ENCODE assay signal across 8 cellular contexts in the genomic region with DNA sequence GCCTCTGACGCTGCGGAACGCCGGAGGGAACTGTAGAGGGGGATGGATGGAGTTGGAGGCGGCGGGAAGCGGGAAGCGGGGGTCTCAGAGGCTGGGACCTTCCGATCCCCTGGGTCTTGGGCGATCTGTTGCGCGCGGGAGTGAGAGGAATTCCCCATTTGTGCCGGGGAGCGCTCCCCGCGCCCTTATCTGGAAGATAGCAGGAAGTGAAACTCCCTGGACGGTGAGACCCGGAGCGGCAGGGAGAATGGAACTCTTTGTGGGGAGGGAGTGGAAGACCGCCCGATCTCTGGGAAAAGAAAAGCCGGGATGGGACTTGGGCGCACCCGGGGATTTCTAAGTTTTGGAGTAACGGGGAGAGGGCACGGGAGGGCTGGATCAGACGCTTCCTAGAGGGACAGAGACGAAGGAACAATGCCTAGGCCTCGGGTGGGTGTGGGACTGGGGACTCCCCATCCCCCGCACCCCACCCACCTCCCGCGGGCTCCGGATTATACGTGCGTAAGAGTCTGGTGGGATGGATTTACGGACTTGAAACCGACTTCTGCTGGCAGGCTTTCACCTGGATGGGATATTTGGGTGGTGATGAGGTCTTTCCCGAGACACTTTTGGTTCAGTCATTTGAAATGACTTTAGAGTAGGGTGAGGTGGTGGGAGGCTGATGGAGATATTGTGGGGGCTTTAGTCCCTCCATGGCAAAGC. TPM values are rescaled to one million over a fixed set of nuclear protein-coding genes. Genes with fewer than 3 reads are reported as not detected.
A peak's percentile ranks its signal among the peaks of the same experiment; 100 is the strongest.
DNase-seq lines count a peak whose midpoint lies in the region; ATAC-seq and TF ChIP-seq lines count a peak whose summit lies in the region.

No MANE protein-coding gene starts in this region.

- ATAC-seq in PC-3, result no peak
- no peak for ATAC-seq in gastrocnemius medialis
- no peak for ATAC-seq in GM19397 (IDR thresholded peaks at IDR 0.05; ENCODE audit: unreplicated experiment)
- ATAC-seq in HG03025 (IDR thresholded peaks at IDR 0.05; ENCODE audit: low FRiP score, unreplicated experiment), result no peak

- H3K36me3 ChIP-seq in PC-3 (ENCODE audit: low read depth, low read length), result no peaks in the 10 kb centered on the region; the same call in 1 of the 2 replicates
- H3K36me3 ChIP-seq in gastrocnemius medialis, result no peaks in the 10 kb centered on the region

- no peaks in the 10 kb centered on the region for H3K27me3 ChIP-seq in PC-3 (ENCODE audit: low read length)
- peaks cover 37 to 53% (median 43%) of the 10 kb centered on the region in 3 donors for H3K27me3 ChIP-seq in gastrocnemius medialis

- H3K9me3 ChIP-seq in PC-3 (ENCODE audit: low read length) (no peaks in the 10 kb centered on the region), gastrocnemius medialis (no peaks in the 10 kb centered on the region)

- intact Hi-C loops in PC-3 (cut with micrococcal nuclease), result loop anchor here (10.0 kb wide), 1 partner anchor 104 kb away; a partner anchor contains a TSS
- intact Hi-C loops in gastrocnemius medialis (cut with DNase I; ENCODE audit: low total_unique reads), result no loop called here

- DNase-seq in NCI-H526 (lab: John Stamatoyannopoulos, UW) (peak; percentile 54 to 82), NCI-H526 treated with DMSO at 0.1 percent for 48 hours (lab: John Stamatoyannopoulos, UW) (no peak), PC-3 (no peak), germinal center (ENCODE audit: low spot score) (peak; percentile 58), gastrocnemius medialis (no peak)
- DNase-seq in stimulated activated CD4-positive, alpha-beta T cell treated with anti-CD3 and anti-CD28 coated beads, Interleukin-15, amount 100 ng/mL, for 24 hours, result no peak

- peaks cover 14% of the 10 kb centered on the region for H3K4me1 ChIP-seq in PC-3 (ENCODE audit: insufficient read depth, low read length)
- H3K4me1 ChIP-seq in gastrocnemius medialis, result no peaks in the 10 kb centered on the region

- no peak for TF ChIP-seq POLR2A in gastrocnemius medialis (IDR thresholded peaks at IDR 0.05)

- H3K9ac ChIP-seq in PC-3 (ENCODE audit: low read length), result peak overlapping the region; percentile 82

- peaks cover 28% of the 10 kb centered on the region for H3K79me2 ChIP-seq in PC-3 (ENCODE audit: low read length)

- H3K4me3 ChIP-seq in PC-3 (ENCODE audit: low read length) (peak overlapping the region; percentile 92), gastrocnemius medialis (peak overlapping the region; percentile 39 to 57 (median 50))

- peak overlapping the region; percentile 86; the same call in 1 of the 2 replicates for H2AFZ ChIP-seq in PC-3 (ENCODE audit: low read length)

- CTCF ChIA-PET in PC-3 (lab: Charles Lee), result no interaction called here

- no peaks in the 10 kb centered on the region for H3F3A ChIP-seq in PC-3 (ENCODE audit: low read length, unreplicated experiment)

- no peaks in the 10 kb centered on the region; the same call in 1 of the 2 replicates for H4K20me1 ChIP-seq in PC-3 (ENCODE audit: low read length)

- in situ Hi-C loops in gastrocnemius medialis (cut with MboI; ENCODE audit: low sequenced_read_pairs in 4 of 4), result no loop called here

- TF ChIP-seq CTCF in PC-3 (conservative IDR thresholded peaks at IDR 0.05; ENCODE audit: low read depth, low read length), result no peak
- TF ChIP-seq CTCF in gastrocnemius medialis (IDR thresholded peaks at IDR 0.05 in 4 of 5, conservative IDR thresholded peaks at IDR 0.05 in 1 of 5), result no peak

- H3K27ac ChIP-seq in PC-3 (ENCODE audit: low read length), result peak overlapping the region; percentile 90
- H3K27ac ChIP-seq in gastrocnemius medialis, result peak overlapping the region; percentile 24 to 76 (median 72)

- BruUV-seq in PC-3 (replicated peaks; lab: Mats Ljungman, UMichigan), result TSS peak; percentile 52

- H3K9me2 ChIP-seq in PC-3 (replicated peaks; ENCODE audit: low read length), result no peaks in the 10 kb centered on the region

- POLR2A ChIA-PET in PC-3 (lab: Charles Lee; ENCODE audit: unreplicated experiment), result no interaction called here

- peak overlapping the region; percentile 86 for H3K4me2 ChIP-seq in PC-3 (ENCODE audit: low read length)

RNA-seq across cellular contexts. Expression of a gene that starts 0.5 kb away (rescaled TPM):
- total RNA-seq in PC-3 (2014; rRNA removed), result 80.3 and 91.0 TPM in 2 replicates
- 10 to 100 TPM in 1 of 4 donors, 1 to 10 TPM in 3; 2.5 to 11.4 (median 5.2) TPM for total RNA-seq in gastrocnemius medialis

RNA-seq across cellular contexts. Expression of a gene that starts 19.5 kb away (rescaled TPM):
- total RNA-seq in PC-3 (2014; rRNA removed) (102 and 103 TPM in 2 replicates), gastrocnemius medialis (100 to 1,000 TPM; 118 to 169 (median 143) TPM)

RNA-seq across cellular contexts. Expression of a gene that starts 20.8 kb away (rescaled TPM):
- total RNA-seq in PC-3 (2014; rRNA removed) (not detected in 2 replicates), gastrocnemius medialis (not detected)

RNA-seq across cellular contexts. Expression of a gene that starts 33.0 kb away (rescaled TPM):
- total RNA-seq in PC-3 (2014; rRNA removed), result not detected in 2 replicates
- not detected for total RNA-seq in gastrocnemius medialis

RNA-seq across cellular contexts. Expression of a gene that starts 42.7 kb away (rescaled TPM):
- total RNA-seq in PC-3 (2014; rRNA removed) (not detected in 2 replicates), gastrocnemius medialis (1 to 10 TPM in 1 of 4 donors, under 1 TPM in 1, not detected in 2; 0.24 to 1.5 TPM)

Comparison
In these comparisons a context has a peak if more than half of its experiments do, and no peak if none do; other contexts are left out.
1. DNase-seq: peak in NCI-H526 (2 of 2) and germinal center (single experiment); none in NCI-H526 treated with DMSO at 0.1 percent for 48 hours (single experiment), PC-3 (single experiment), gastrocnemius medialis (0 of 2) and stimulated activated CD4-positive, alpha-beta T cell treated with anti-CD3 and anti-CD28 coated beads, Interleukin-15, amount 100 ng/mL, for 24 hours (single experiment).